Comparison of ENCODE assay signal across 21 cellular contexts in the genomic region with DNA sequence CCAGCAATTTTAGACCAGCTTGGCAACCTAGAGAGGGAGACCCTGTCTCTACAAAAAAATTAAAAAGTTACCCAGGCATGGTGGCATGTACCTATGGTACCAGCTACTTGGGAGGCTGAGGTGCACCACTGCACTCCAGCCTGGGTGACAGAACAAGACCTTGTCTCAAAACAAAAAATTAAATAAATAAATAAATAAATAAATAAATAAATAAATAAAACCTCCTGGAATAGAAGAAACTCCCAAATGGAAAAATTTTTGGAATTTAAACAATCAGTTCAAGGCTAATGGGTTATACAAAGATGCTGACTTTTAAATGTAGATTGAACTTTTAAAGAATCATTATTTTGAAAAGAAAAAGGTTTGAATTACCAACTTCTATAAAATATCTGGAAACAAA.
"Had no signal": no experiment of that assay in that cellular context is flagged by ENCODE, and none has a peak within 500 bp of the region (broad histone marks: within the 10 kb centered on the region; RNA-seq: fewer than 3 reads in every experiment).

No MANE protein-coding gene starts in this region.

- H3K27me3 ChIP-seq: MG63, SJSA1 had no signal

- H3K9me3 ChIP-seq: MG63, SJSA1 had no signal

- H3K4me1 ChIP-seq: SJSA1 had no signal

- DNase-seq: KBM-7, MG63, NCI-H1092, NCI-H1105 treated with DMSO at 0.1 percent for 48 hours, NCI-H1417 treated with DMSO at 0.1 percent for 48 hours, NCI-H146, NCI-H1694 treated with DMSO at 0.1 percent for 48 hours, NCI-H1930, NCI-H2081, NCI-H2171, NCI-H226, NCI-H446, NCI-H510A, NCI-H524 treated with DMSO at 0.1 percent for 48 hours, NCI-H69, NCI-H774, Right ventricle myocardium superior, RPMI8226, SIG-M5 had no signal

- H3K27ac ChIP-seq: SJSA1, SK-N-MC had no signal

- H3K4me3 ChIP-seq: MG63, SJSA1, SK-N-MC had no signal
